31 cellular contexts compared by ENCODE assay signal in the genomic region with DNA sequence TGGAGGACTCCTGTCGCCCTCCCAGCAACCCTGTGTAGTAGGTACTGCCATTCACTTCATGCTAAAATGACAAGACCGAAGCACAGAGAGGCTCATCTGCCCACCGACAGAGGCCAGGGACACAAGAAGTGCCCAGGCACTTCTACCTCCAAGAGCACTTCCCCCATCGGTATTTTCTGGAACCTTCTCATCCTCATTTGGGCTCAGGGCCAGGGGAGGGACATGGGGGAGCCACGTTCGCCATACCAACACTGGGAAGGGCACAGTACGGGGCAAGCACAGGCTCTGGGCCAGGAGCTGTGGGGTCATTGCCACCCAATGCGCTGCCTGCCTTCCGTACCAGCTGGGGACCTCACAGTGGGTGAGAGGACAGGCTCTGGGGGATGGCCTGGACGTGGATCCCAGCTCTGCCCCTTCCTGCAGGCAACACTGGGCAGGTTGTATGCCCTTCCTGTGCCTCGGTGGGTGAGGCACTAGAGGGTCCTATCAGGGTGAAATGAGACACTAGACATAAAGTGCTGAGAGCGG. TPM values are rescaled to one million over a fixed set of nuclear protein-coding genes. Genes with fewer than 3 reads are reported as not detected.
DNase-seq lines count a peak whose midpoint lies in the region; ATAC-seq, FAIRE-seq and TF ChIP-seq lines count a peak whose summit lies in the region.
"Had no signal": no experiment of that assay in that cellular context is flagged by ENCODE, and none has a peak within 500 bp of the region (broad histone marks: within the 10 kb centered on the region; RNA-seq: fewer than 3 reads in every experiment).

No MANE protein-coding gene starts in this region.

- TF ChIP-seq POLR2A in GM12891 (IDR thresholded peaks at IDR 0.05; ENCODE audit: low read depth, low read length), result no peak

- no peak for DNase-seq in activated naive CD4-positive, alpha-beta T cell treated with anti-CD3 and anti-CD28 coated beads, Interleukin-2, amount 50 U/mL, for 72 hours (ENCODE audit: low spot score in 2 of 2)
- DNase-seq in activated naive CD4-positive, alpha-beta T cell treated with anti-CD3 and anti-CD28 coated beads for 36 hours, result no peak
- DNase-seq in left lobe of liver (ENCODE audit: low spot score) (no peak), GM12891 (ENCODE audit: insufficient read length, low spot score) (no peak), NCI-H2107 treated with DMSO at 0.1 percent for 48 hours (lab: John Stamatoyannopoulos, UW; ENCODE audit: unreplicated experiment) (no peak), mesenteric fat pad (ENCODE audit: low spot score) (no peak)
- no peak for DNase-seq in stimulated activated naive B cell treated with anti-CD40 and anti-IgM and Interleukin-4, amounts not matched to agents 10 μg/mL and 1 μg/mL and 100 μg/mL, for 72 hours
- DNase-seq: activated CD4-positive, alpha-beta T cell treated with anti-CD3 and anti-CD28 coated beads, Interleukin-2, amount 10 ng/mL, durations not matched to agents 7 days and 5 days; activated naive CD4-positive, alpha-beta T cell; activated T-cell treated with anti-CD3 and anti-CD28 coated beads, Interleukin-2, amount 50 U/mL, for 48 hours; amniotic stem cell; brain microvascular endothelial cell; effector CD8-positive, alpha-beta T cell; GDM1; GM23248; hippocampal formation; left cardiac atrium; NCI-H1048; NCI-H2107; NCI-H774; stimulated activated CD4-positive, alpha-beta T cell treated with anti-CD3 and anti-CD28 coated beads, Interleukin-4, amount 100 ng/mL, for 1 hour had no signal

- H3K4me3 Mint-ChIP-seq in activated naive CD4-positive, alpha-beta T cell treated with anti-CD3 and anti-CD28 coated beads for 36 hours, result no peak overlapping the region
- no peak overlapping the region for H3K4me3 Mint-ChIP-seq in stimulated activated naive B cell treated with anti-CD40 and anti-IgM and Interleukin-4, amounts not matched to agents 10 μg/mL and 1 μg/mL and 100 μg/mL, for 72 hours
- H3K4me3 Mint-ChIP-seq: activated CD4-positive, alpha-beta T cell treated with anti-CD3 and anti-CD28 coated beads, Interleukin-2, amount 10 ng/mL, durations not matched to agents 7 days and 5 days had no signal

- H3K9me3 Mint-ChIP-seq in activated naive CD4-positive, alpha-beta T cell treated with anti-CD3 and anti-CD28 coated beads, Interleukin-2, amount 50 U/mL, for 72 hours, result no peaks in the 10 kb centered on the region
- H3K9me3 Mint-ChIP-seq in activated naive CD4-positive, alpha-beta T cell treated with anti-CD3 and anti-CD28 coated beads for 36 hours, result no peaks in the 10 kb centered on the region
- no peaks in the 10 kb centered on the region for H3K9me3 Mint-ChIP-seq in stimulated activated naive B cell treated with anti-CD40 and anti-IgM and Interleukin-4, amounts not matched to agents 10 μg/mL and 1 μg/mL and 100 μg/mL, for 72 hours
- H3K9me3 Mint-ChIP-seq: activated CD4-positive, alpha-beta T cell treated with anti-CD3 and anti-CD28 coated beads, Interleukin-2, amount 10 ng/mL, durations not matched to agents 7 days and 5 days had no signal

- no peak for FAIRE-seq in GM12891 (lab: Jason Lieb, UNC)
- FAIRE-seq: colon, RCC 7860 had no signal

- H3K27ac ChIP-seq in VCaP, result peak overlapping the region; percentile 58
- H3K27ac ChIP-seq: brain microvascular endothelial cell, GM23248, SJSA1, suprapubic skin had no signal

- H3K27ac Mint-ChIP-seq in activated naive CD4-positive, alpha-beta T cell treated with anti-CD3 and anti-CD28 coated beads, Interleukin-2, amount 50 U/mL, for 72 hours, result peak overlapping the region; percentile 66 to 88
- H3K27ac Mint-ChIP-seq in activated naive CD4-positive, alpha-beta T cell treated with anti-CD3 and anti-CD28 coated beads for 36 hours, result no peak overlapping the region
- H3K27ac Mint-ChIP-seq in stimulated activated naive B cell treated with anti-CD40 and anti-IgM and Interleukin-4, amounts not matched to agents 10 μg/mL and 1 μg/mL and 100 μg/mL, for 72 hours, result peak overlapping the region; percentile 37
- H3K27ac Mint-ChIP-seq: activated CD4-positive, alpha-beta T cell treated with anti-CD3 and anti-CD28 coated beads, Interleukin-2, amount 10 ng/mL, durations not matched to agents 7 days and 5 days had no signal

- CTCF ChIA-PET in activated naive CD4-positive, alpha-beta T cell treated with anti-CD3 and anti-CD28 coated beads for 36 hours (lab: Charles Lee), result no interaction called here

- intact Hi-C loops in activated naive CD4-positive, alpha-beta T cell treated with anti-CD3 and anti-CD28 coated beads for 36 hours (cut with micrococcal nuclease), result no loop called here

- no peaks in the 10 kb centered on the region for H3K27me3 Mint-ChIP-seq in activated naive CD4-positive, alpha-beta T cell treated with anti-CD3 and anti-CD28 coated beads for 36 hours (ENCODE audit: low read depth)
- no peaks in the 10 kb centered on the region for H3K27me3 Mint-ChIP-seq in stimulated activated naive B cell treated with anti-CD40 and anti-IgM and Interleukin-4, amounts not matched to agents 10 μg/mL and 1 μg/mL and 100 μg/mL, for 72 hours
- H3K27me3 Mint-ChIP-seq: activated CD4-positive, alpha-beta T cell treated with anti-CD3 and anti-CD28 coated beads, Interleukin-2, amount 10 ng/mL, durations not matched to agents 7 days and 5 days had no signal

- H3K4me1 Mint-ChIP-seq in activated naive CD4-positive, alpha-beta T cell treated with anti-CD3 and anti-CD28 coated beads for 36 hours (ENCODE audit: low read depth), result peaks cover 7% of the 10 kb centered on the region
- peaks cover 12 to 16% of the 10 kb centered on the region in 2 donors for H3K4me1 Mint-ChIP-seq in stimulated activated naive B cell treated with anti-CD40 and anti-IgM and Interleukin-4, amounts not matched to agents 10 μg/mL and 1 μg/mL and 100 μg/mL, for 72 hours

- no peak for ATAC-seq in activated naive CD4-positive, alpha-beta T cell treated with anti-CD3 and anti-CD28 coated beads, Interleukin-2, amount 50 U/mL, for 72 hours
- peak; percentile 58 for ATAC-seq in left lobe of liver
- no peak for ATAC-seq in stimulated activated naive B cell treated with anti-CD40 and anti-IgM and Interleukin-4, amounts not matched to agents 10 μg/mL and 1 μg/mL and 100 μg/mL, for 72 hours (replicated peaks)
- ATAC-seq: sciatic nerve had no signal

- TF ChIP-seq CTCF in VCaP (conservative IDR thresholded peaks at IDR 0.05), result no peak

- no peaks in the 10 kb centered on the region for H3K36me3 Mint-ChIP-seq in activated naive CD4-positive, alpha-beta T cell treated with anti-CD3 and anti-CD28 coated beads, Interleukin-2, amount 50 U/mL, for 72 hours
- H3K36me3 Mint-ChIP-seq in activated naive CD4-positive, alpha-beta T cell treated with anti-CD3 and anti-CD28 coated beads for 36 hours (ENCODE audit: low read depth), result peaks cover 13% of the 10 kb centered on the region
- H3K36me3 Mint-ChIP-seq in stimulated activated naive B cell treated with anti-CD40 and anti-IgM and Interleukin-4, amounts not matched to agents 10 μg/mL and 1 μg/mL and 100 μg/mL, for 72 hours, result peaks cover 30 to 54% of the 10 kb centered on the region in 2 donors

TF ChIP-seq in GM12891, 5 proteins besides CTCF, POLR2A, EP300 and RAD21:
- TF ChIP-seq POLR2AphosphoS5 (IDR thresholded peaks at IDR 0.05; ENCODE audit: low read depth, low read length) (no peak), PAX5 (IDR thresholded peaks at IDR 0.05; ENCODE audit: insufficient read depth, low read length, severe bottlenecking) (no peak)

RNA-seq across cellular contexts. Expression of a gene that starts 21.3 kb away (rescaled TPM):
- under 1 TPM in 1 of 2 donors, not detected in 1; 0.43 TPM for total RNA-seq in activated naive CD4-positive, alpha-beta T cell treated with anti-CD3 and anti-CD28 coated beads, Interleukin-2, amount 50 U/mL, for 72 hours
- not detected for total RNA-seq in activated naive CD4-positive, alpha-beta T cell treated with anti-CD3 and anti-CD28 coated beads for 36 hours
- total RNA-seq in left lobe of liver, result 3.8 TPM
- polyA plus RNA-seq in GM12891 (2012; ENCODE audit: low read depth, missing spikeins), result 0.06 TPM
- total RNA-seq in mesenteric fat pad, result 0.39 TPM
- total RNA-seq: A172, GM23248, SJSA1, urinary bladder had no signal

RNA-seq across cellular contexts. Expression of a gene that starts 29.6 kb away (rescaled TPM):
- total RNA-seq in activated naive CD4-positive, alpha-beta T cell treated with anti-CD3 and anti-CD28 coated beads, Interleukin-2, amount 50 U/mL, for 72 hours, result not detected
- total RNA-seq in activated naive CD4-positive, alpha-beta T cell treated with anti-CD3 and anti-CD28 coated beads for 36 hours, result not detected
- total RNA-seq in left lobe of liver, result not detected
- polyA plus RNA-seq in GM12891 (2012; ENCODE audit: low read depth, missing spikeins), result 0.13 TPM
- total RNA-seq in mesenteric fat pad, result not detected
- total RNA-seq: A172; activated CD4-positive, alpha-beta T cell treated with anti-CD3 and anti-CD28 coated beads, Interleukin-2, amount 10 ng/mL, durations not matched to agents 7 days and 5 days; epithelial cell of proximal tubule; GM23248; left cardiac atrium; posterior vena cava; sciatic nerve; SJSA1; suprapubic skin had no signal
- polyA plus RNA-seq: GM23248 had no signal

RNA-seq across cellular contexts. Expression of a gene that starts 37.3 kb away (rescaled TPM):
- 100 to 1,000 TPM; 171 to 214 TPM for total RNA-seq in activated naive CD4-positive, alpha-beta T cell treated with anti-CD3 and anti-CD28 coated beads, Interleukin-2, amount 50 U/mL, for 72 hours
- total RNA-seq in activated naive CD4-positive, alpha-beta T cell treated with anti-CD3 and anti-CD28 coated beads for 36 hours, result 100 to 1,000 TPM; 152 to 159 TPM
- total RNA-seq in left lobe of liver (140 TPM), mesenteric fat pad (189 TPM)
- polyA plus RNA-seq in GM12891 (2012; ENCODE audit: low read depth, missing spikeins), result 62.1 TPM

RNA-seq across cellular contexts. Expression of a gene that starts 56.6 kb away (rescaled TPM):
- total RNA-seq in activated naive CD4-positive, alpha-beta T cell treated with anti-CD3 and anti-CD28 coated beads, Interleukin-2, amount 50 U/mL, for 72 hours, result 10 to 100 TPM; 11.1 to 11.6 TPM
- total RNA-seq in activated naive CD4-positive, alpha-beta T cell treated with anti-CD3 and anti-CD28 coated beads for 36 hours, result 1 to 10 TPM; 8.4 to 9.3 TPM
- total RNA-seq in left lobe of liver (7.7 TPM), mesenteric fat pad (18.0 TPM)
- 4.1 TPM for polyA plus RNA-seq in GM12891 (2012; ENCODE audit: low read depth, missing spikeins)
